Comparison of ENCODE assay signal across 8 cellular contexts in the genomic region with DNA sequence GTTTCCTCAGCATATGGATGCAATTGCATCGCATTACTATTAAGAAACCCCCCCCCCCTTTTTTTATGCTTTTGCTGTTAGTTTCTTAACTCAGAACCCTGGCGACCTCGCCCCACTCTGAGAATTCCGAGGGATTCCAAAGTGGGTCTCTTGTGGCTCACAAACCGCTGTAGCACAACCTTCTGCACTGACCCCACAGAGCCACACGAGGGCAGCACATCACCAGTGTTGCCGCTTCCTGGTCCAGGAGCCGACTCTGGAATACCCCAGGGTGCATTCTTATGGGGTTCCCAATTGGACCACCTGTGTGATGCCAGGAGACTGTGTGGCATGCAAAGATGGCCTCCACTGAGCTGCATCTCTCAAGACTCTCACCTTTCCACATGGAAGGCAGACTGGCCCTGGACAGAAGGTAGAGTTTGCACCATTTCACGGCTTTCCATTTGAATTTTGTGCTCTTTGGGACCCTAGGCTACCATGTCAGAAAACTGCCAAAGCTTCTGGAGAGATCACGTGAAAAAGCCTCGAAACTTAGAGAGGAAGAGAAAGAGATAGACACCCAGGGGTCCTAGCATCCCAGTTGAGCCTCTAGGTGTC.
A peak's percentile ranks its signal among the peaks of the same experiment; 100 is the strongest.
DNase-seq lines count a peak whose midpoint lies in the region; ATAC-seq and TF ChIP-seq lines count a peak whose summit lies in the region.

No MANE protein-coding gene starts in this region.

- H3K27ac Mint-ChIP-seq in nephron progenitor cell: no peak overlapping the region

- ATAC-seq in HG03025 (IDR thresholded peaks at IDR 0.05; ENCODE audit: low FRiP score, unreplicated experiment) (no peak), HG03442 (IDR thresholded peaks at IDR 0.05; ENCODE audit: unreplicated experiment) (no peak)

- no peaks in the 10 kb centered on the region for H3K36me3 Mint-ChIP-seq in nephron progenitor cell (ENCODE audit: low read depth)

- intact Hi-C loops in dorsolateral prefrontal cortex (cut with DNase I): no loop called here

- H3K4me3 ChIP-seq in AG09309 (ENCODE audit: control insufficient read depth, low read depth, low read length) (no peak overlapping the region), GM12865 (ENCODE audit: low read depth, low read length) (no peak overlapping the region), dorsolateral prefrontal cortex (no peak overlapping the region)

- DNase-seq in AG09309 (ENCODE audit: low read depth) (no peak), GM12865 (ENCODE audit: low read depth) (peak; percentile 42), NCI-H748 (lab: John Stamatoyannopoulos, UW; ENCODE audit: unreplicated experiment) (peak; percentile 30), dorsolateral prefrontal cortex (peak in 3 of 10 donors; percentile 30 to 45 (median 35)), nephron progenitor cell (peak; percentile 74), hippocampal formation (lab: John Stamatoyannopoulos, UW) (no peak)

- H3K4me3 Mint-ChIP-seq in nephron progenitor cell: no peak overlapping the region

- no peaks in the 10 kb centered on the region for H3K4me1 Mint-ChIP-seq in nephron progenitor cell

- no peaks in the 10 kb centered on the region for H3K9me3 Mint-ChIP-seq in nephron progenitor cell

- TF ChIP-seq CTCF in AG09309 (IDR thresholded peaks at IDR 0.05; ENCODE audit: control insufficient read depth, insufficient read depth, low read depth, low read length, missing control alignments) (peak; percentile 54), GM12865 (IDR thresholded peaks at IDR 0.05; ENCODE audit: insufficient read depth, low read depth, low read length, missing control alignments) (peak; percentile 79), dorsolateral prefrontal cortex (IDR thresholded peaks at IDR 0.05 in 54 of 56, conservative IDR thresholded peaks at IDR 0.05 in 2 of 56; ENCODE audit: low read depth in 1 of 56, partially characterized antibody in 56 of 56) (peak in 53 of 56 donors; percentile 25 to 72 (median 54)), nephron progenitor cell (IDR thresholded peaks at IDR 0.05) (peak; percentile 65)

- peaks cover 0 to 34% (median 0%) of the 10 kb centered on the region in 45 donors for H3K27me3 ChIP-seq in dorsolateral prefrontal cortex

- peaks cover 56% of the 10 kb centered on the region for H3K27me3 Mint-ChIP-seq in nephron progenitor cell (ENCODE audit: low read depth, poor library complexity)

- no peak overlapping the region for H3K27ac ChIP-seq in dorsolateral prefrontal cortex

Comparison
In these comparisons a context has a peak if more than half of its experiments do, and no peak if none do; other contexts are left out.
1. DNase-seq: peak in GM12865 (single experiment), NCI-H748 (single experiment) and nephron progenitor cell (single experiment); none in AG09309 (single experiment) and hippocampal formation (0 of 2).
2. Peak in every context shown above with its lines, with median percentiles within 50 percentile points of each other: CTCF ChIP-seq.